13 cellular contexts compared by ENCODE assay signal in the genomic region with DNA sequence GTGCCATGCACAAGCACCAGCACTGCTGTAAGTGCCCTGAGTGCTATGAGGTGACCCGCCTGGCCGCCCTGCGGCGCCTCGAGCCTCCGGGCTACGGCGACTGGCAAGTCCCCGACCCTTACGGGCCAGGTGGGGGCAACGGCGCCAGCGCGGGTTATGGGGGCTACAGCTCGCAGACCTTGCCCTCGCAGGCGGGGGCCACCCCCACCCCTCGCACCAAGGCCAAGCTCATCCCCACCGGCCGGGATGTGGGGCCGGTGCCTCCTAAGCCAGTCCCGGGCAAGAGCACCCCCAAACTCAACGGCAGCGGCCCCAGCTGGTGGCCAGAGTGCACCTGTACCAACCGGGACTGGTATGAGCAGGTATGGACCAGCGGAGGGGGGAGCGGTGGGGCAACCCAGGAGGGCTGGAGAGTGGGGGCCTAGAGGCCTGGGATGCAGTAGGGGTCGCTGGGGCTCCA. TPM values are rescaled to one million over a fixed set of nuclear protein-coding genes. Genes with fewer than 3 reads are reported as not detected.
DNase-seq lines count a peak whose midpoint lies in the region; ATAC-seq and TF ChIP-seq lines count a peak whose summit lies in the region.
"Had no signal": no experiment of that assay in that cellular context is flagged by ENCODE, and none has a peak within 500 bp of the region (broad histone marks: within the 10 kb centered on the region; RNA-seq: fewer than 3 reads in every experiment).

No MANE protein-coding gene starts in this region.

- intact Hi-C loops in dorsolateral prefrontal cortex (cut with DNase I) = no loop called here

- no peak for DNase-seq in GM06990 (ENCODE audit: extremely low read depth, insufficient read length)
- no peak for DNase-seq in dorsolateral prefrontal cortex
- no peak for DNase-seq in neural progenitor cell (ENCODE audit: low spot score)
- DNase-seq in NOMO-1 treated with dmso at 0.1 percent for 144 hours (lab: John Stamatoyannopoulos, UW; ENCODE audit: unreplicated experiment) = no peak
- no peak for DNase-seq in GM19240 (ENCODE audit: insufficient read length, low spot score)
- DNase-seq: gastrocnemius medialis, Kasumi-1, kidney glomerular epithelial cell had no signal

- peak overlapping the region; percentile 67 for H3K4me2 ChIP-seq in neural progenitor cell

- no peak for TF ChIP-seq CTCF in GM06990 (IDR thresholded peaks at IDR 0.05; ENCODE audit: insufficient read depth, low read length, poor library complexity, severe bottlenecking)
- no peak for TF ChIP-seq CTCF in HEK293 (tag by site-specific recombination; IDR thresholded peaks at IDR 0.05)
- TF ChIP-seq CTCF in dorsolateral prefrontal cortex (IDR thresholded peaks at IDR 0.05 in 54 of 56, conservative IDR thresholded peaks at IDR 0.05 in 2 of 56; ENCODE audit: low read depth in 1 of 56, partially characterized antibody in 56 of 56) = no peak
- no peak for TF ChIP-seq CTCF in neural progenitor cell (IDR thresholded peaks at IDR 0.05)

- H3K4me1 ChIP-seq in HEK293 (ENCODE audit: control insufficient read depth, insufficient read depth, low read length) = no peaks in the 10 kb centered on the region
- no peaks in the 10 kb centered on the region for H3K4me1 ChIP-seq in neural progenitor cell
- H3K4me1 ChIP-seq: gastrocnemius medialis had no signal

- CTCF ChIA-PET in HEK293 (lab: Yijun Ruan, JAX) = no interaction called here

- H4K20me1 ChIP-seq in neural progenitor cell (ENCODE audit: low read depth) = no peaks in the 10 kb centered on the region

- H3K27ac ChIP-seq in HEK293 (ENCODE audit: extremely low read depth, low read depth, low read length) = no peak overlapping the region
- peak overlapping the region in 30 of 59 donors; percentile 10 to 80 (median 65) for H3K27ac ChIP-seq in dorsolateral prefrontal cortex
- no peak overlapping the region for H3K27ac ChIP-seq in neural progenitor cell
- H3K27ac ChIP-seq: gastrocnemius medialis had no signal

- peaks cover 10% of the 10 kb centered on the region for H3K9me3 Mint-ChIP-seq in neural progenitor cell

- H3K4me1 Mint-ChIP-seq in neural progenitor cell = peaks cover 7% of the 10 kb centered on the region

- H3K36me3 ChIP-seq in GM06990 (ENCODE audit: control insufficient read depth, insufficient read depth, low read length) (no peaks in the 10 kb centered on the region), HEK293 (ENCODE audit: control insufficient read depth in 2 of 2, insufficient read depth in 1 of 2, low read length in 2 of 2) (no peaks in the 10 kb centered on the region), neural progenitor cell (no peaks in the 10 kb centered on the region)
- H3K36me3 ChIP-seq: gastrocnemius medialis had no signal

- ATAC-seq in HG03095 (IDR thresholded peaks at IDR 0.05; ENCODE audit: unreplicated experiment) = no peak
- no peak for ATAC-seq in GM19467 (IDR thresholded peaks at IDR 0.05; ENCODE audit: unreplicated experiment)
- ATAC-seq: gastrocnemius medialis had no signal

- H3K27me3 ChIP-seq in GM06990 (replicated peaks; ENCODE audit: control insufficient read depth, insufficient read depth, low read length) (no peaks in the 10 kb centered on the region), dorsolateral prefrontal cortex (peaks cover 0 to 78% (median 22%) of the 10 kb centered on the region in 45 donors), neural progenitor cell (peaks cover 32% of the 10 kb centered on the region)

- H3K27me3 Mint-ChIP-seq in neural progenitor cell (ENCODE audit: insufficient read depth, low read depth) = peaks cover 16% of the 10 kb centered on the region

- H3K27ac Mint-ChIP-seq in neural progenitor cell = no peak overlapping the region

- no peak overlapping the region for H3K9ac ChIP-seq in neural progenitor cell

- peak overlapping the region; percentile 12 for H3K4me3 Mint-ChIP-seq in neural progenitor cell

- H3K4me3 ChIP-seq in GM06990 (replicated peaks; ENCODE audit: low read depth, low read length) (0 out of 2 replicates have a peak overlapping the region, but pooled peaks have one; percentile 14), HEK293 (ENCODE audit: low read depth, low read length) (no peak overlapping the region), dorsolateral prefrontal cortex (peak overlapping the region; percentile 7 to 72 (median 59)), neural progenitor cell (peak overlapping the region; percentile 44)

- no peaks in the 10 kb centered on the region for H3K79me2 ChIP-seq in neural progenitor cell (ENCODE audit: low read depth)

- H3K9me3 ChIP-seq in HEK293 (ENCODE audit: control insufficient read depth, insufficient read depth, low read depth, low read length) (no peaks in the 10 kb centered on the region), neural progenitor cell (ENCODE audit: low read depth) (no peaks in the 10 kb centered on the region)
- H3K9me3 ChIP-seq: gastrocnemius medialis had no signal

- H2AFZ ChIP-seq in neural progenitor cell (replicated peaks) = no peak overlapping the region

- H3F3A ChIP-seq in neural progenitor cell (ENCODE audit: low read depth) = no peaks in the 10 kb centered on the region

- POLR2A ChIA-PET in HEK293 (lab: Yijun Ruan, JAX) = no interaction called here

- no peaks in the 10 kb centered on the region for H3K36me3 Mint-ChIP-seq in neural progenitor cell

TF ChIP-seq in HEK293, 187 proteins besides CTCF, POLR2A, EP300 and RAD21:
- peak; percentile 28 for TF ChIP-seq GLIS1 (tag by site-specific recombination; IDR thresholded peaks at IDR 0.05)
- peak; percentile 49; the same call in 1 of the 2 replicates for TF ChIP-seq ZNF560 (tag by site-specific recombination; IDR thresholded peaks at IDR 0.05; ENCODE audit: borderline replicate concordance)
- no peak for TF ChIP-seq GFI1B (tag by site-specific recombination; IDR thresholded peaks at IDR 0.05)
TF ChIP-seq in HEK293: peak in this region for 2.

RNA-seq across cellular contexts. Expression of a gene that starts 0.6 kb away (rescaled TPM):
- total RNA-seq in dorsolateral prefrontal cortex = 10 to 100 TPM; 14.3 to 83.4 (median 53.5) TPM
- total RNA-seq in neural progenitor cell (ENCODE audit: low replicate concordance) = 68.0 and 90.5 TPM in 2 replicates

RNA-seq across cellular contexts. Expression of a gene that starts 22.1 kb away (rescaled TPM):
- total RNA-seq in dorsolateral prefrontal cortex (10 to 100 TPM in 12 of 120 experiments, 1 to 10 TPM in 107, under 1 TPM in 1; 0.74 to 14.8 (median 6.0) TPM), neural progenitor cell (ENCODE audit: low replicate concordance) (1.3 and 3.7 TPM in 2 replicates)
- total RNA-seq: astrocyte, gastrocnemius medialis, skeletal muscle tissue had no signal

Comparison
In these comparisons a context has a peak if more than half of its experiments do, and no peak if none do; other contexts are left out.
1. H3K27ac ChIP-seq: peak in dorsolateral prefrontal cortex (30 of 59); none in HEK293 (single experiment) and neural progenitor cell (single experiment).